Comparison of ENCODE assay signal across 8 cellular contexts in genomic region chr2:175004730-175004979, GRCh38. TPM values are rescaled to one million over a fixed set of nuclear protein-coding genes. Genes with fewer than 3 reads are reported as not detected.
DNase-seq lines count a peak whose midpoint lies in the region; ATAC-seq and TF ChIP-seq lines count a peak whose summit lies in the region.

No MANE protein-coding gene starts in this region.

- H3K79me1 ChIP-seq in mesendoderm (ENCODE audit: low read length) = peaks cover 7% of the 10 kb centered on the region

- H3K18ac ChIP-seq in mesendoderm (ENCODE audit: low read length) = peak overlapping the region; percentile 99

- no peak overlapping the region for H3K23ac ChIP-seq in mesendoderm (ENCODE audit: low read length)

- H3K9ac ChIP-seq in mesendoderm (ENCODE audit: low read length) = peak overlapping the region; percentile 81

- H2BK15ac ChIP-seq in mesendoderm (replicated peaks; ENCODE audit: low read depth) = no peak overlapping the region

- H2AK5ac ChIP-seq in mesendoderm (ENCODE audit: low read length) = no peak overlapping the region

- no peak for DNase-seq in AG04450 (ENCODE audit: low read depth, low spot score)
- no peak for DNase-seq in Jurkat, Clone E6-1 (ENCODE audit: low read depth, low spot score)
- DNase-seq in caudate nucleus (lab: John Stamatoyannopoulos, UW) = peak in 12 of 61 donors; percentile 8 to 62 (median 46)
- no peak for DNase-seq in mesendoderm
- DNase-seq in activated gamma-delta T cell (lab: John Stamatoyannopoulos, UW) = no peak
- DNase-seq in NOMO-1 (lab: John Stamatoyannopoulos, UW; ENCODE audit: unreplicated experiment in 2 of 2) = no peak

- no peak overlapping the region for H4K5ac ChIP-seq in mesendoderm (ENCODE audit: low read length)

- H3K27ac ChIP-seq in AG04450 (ENCODE audit: low read depth, low read length) (no peak overlapping the region), caudate nucleus (ENCODE audit: low read depth, low read length) (peak overlapping the region; percentile 73), mesendoderm (ENCODE audit: low read depth, low read length) (peak overlapping the region; percentile 88)

- peak overlapping the region; percentile 83 for H2BK120ac ChIP-seq in mesendoderm (ENCODE audit: low read depth, low read length)

- H3K4me2 ChIP-seq in mesendoderm (ENCODE audit: low read length) = no peak overlapping the region

- peak overlapping the region; percentile 94 for H3K56ac ChIP-seq in mesendoderm (ENCODE audit: low read length)

- H3K9me3 ChIP-seq in AG04450 (ENCODE audit: control insufficient read depth, insufficient read depth, low read length) = no peaks in the 10 kb centered on the region

- peak; percentile 59 for ATAC-seq in GM19395 (IDR thresholded peaks at IDR 0.05; ENCODE audit: unreplicated experiment)
- ATAC-seq in HG03025 (IDR thresholded peaks at IDR 0.05; ENCODE audit: low FRiP score, unreplicated experiment) = no peak

- H3K4me1 ChIP-seq in mesendoderm (ENCODE audit: control insufficient read depth, low read depth, low read length) = no peaks in the 10 kb centered on the region

- H4K8ac ChIP-seq in mesendoderm (ENCODE audit: low read depth, low read length) = peak overlapping the region; percentile 93

- H3K27me3 ChIP-seq in AG04450 (ENCODE audit: control insufficient read depth, insufficient read depth, low read length) (peaks cover 14% of the 10 kb centered on the region), mesendoderm (ENCODE audit: insufficient read depth, low read length, poor library complexity) (no peaks in the 10 kb centered on the region)

- TF ChIP-seq CTCF in AG04450 (IDR thresholded peaks at IDR 0.05; ENCODE audit: low read depth, low read length) = no peak

- H3K4ac ChIP-seq in mesendoderm (ENCODE audit: low read depth, low read length) = peak overlapping the region; percentile 93

- CTCF ChIA-PET in AG04450 (lab: Charles Lee) = interaction anchor here (1.0 to 2.6 kb wide), 6 partner anchors 12 to 305 kb away, joined by 3 to 11 read pairs (median 4); no protein-coding TSS in a partner anchor

- no CpG with 5 or more reads among the region's 32 CpGs for whole genome bisulfite sequencing in mesendoderm (ENCODE audit: extremely low coverage, insufficient coverage, low lambda C conversion rate)

- no peak overlapping the region for H2BK5ac ChIP-seq in mesendoderm (ENCODE audit: low read length)

- POLR2A ChIA-PET in AG04450 (lab: Yijun Ruan, JAX) = no interaction called here

- H3K79me2 ChIP-seq in mesendoderm (ENCODE audit: control insufficient read depth, insufficient read depth, low read length) = peaks cover 29% of the 10 kb centered on the region

- H3K36me3 ChIP-seq in mesendoderm (ENCODE audit: control insufficient read depth, insufficient read depth, low read length) = no peaks in the 10 kb centered on the region

- H3K4me3 ChIP-seq in AG04450 (ENCODE audit: low read depth, low read length) (peak overlapping the region; percentile 66), mesendoderm (ENCODE audit: low read length) (peak overlapping the region; percentile 71)
- peak overlapping the region; percentile 61 for H3K4me3 ChIP-seq in Jurkat, Clone E6-1 (ENCODE audit: low read length)

RNA-seq across cellular contexts. Expression of gene CHN1, which starts 0.5 kb away (rescaled TPM):
- polyA plus RNA-seq in AG04450 (2011; rRNA removed) = 207 and 258 TPM in 2 replicates
- polyA minus RNA-seq in AG04450 (2011; rRNA and poly(A)+ RNA removed) = 105 and 133 TPM in 2 replicates
- polyA plus RNA-seq in Jurkat, Clone E6-1 (2012; ENCODE audit: insufficient read depth, insufficient read length) = 15.9 TPM
- 32.8 TPM for polyA plus RNA-seq in mesendoderm (2013, experiment 1 of 2)
- polyA plus RNA-seq in mesendoderm (2013, experiment 2 of 2) = 32.0 TPM
